ENCODE assay signal across 8 cellular contexts in genomic region chr3:18445421-18446066, GRCh38. TPM values are rescaled to one million over a fixed set of nuclear protein-coding genes. Genes with fewer than 3 reads are reported as not detected.
DNase-seq lines count a peak whose midpoint lies in the region; ATAC-seq, FAIRE-seq and TF ChIP-seq lines count a peak whose summit lies in the region.

No MANE protein-coding gene starts in this region.

- peak overlapping the region; percentile 84 for H3K4me3 Mint-ChIP-seq in mesothelial cell of epicardium

- no peaks in the 10 kb centered on the region for H3K36me3 ChIP-seq in bronchial epithelial cell (ENCODE audit: control insufficient read depth, insufficient read depth, low read length)

- H3K27ac Mint-ChIP-seq in mesothelial cell of epicardium: peak overlapping the region; percentile 54

- TF ChIP-seq CTCF in bronchial epithelial cell (IDR thresholded peaks at IDR 0.05; ENCODE audit: insufficient read depth, low read length, severe bottlenecking): no peak
- TF ChIP-seq CTCF in mesothelial cell of epicardium (IDR thresholded peaks at IDR 0.05; ENCODE audit: unreplicated experiment): peak; percentile 2

- peaks cover 32% of the 10 kb centered on the region for H3K27me3 ChIP-seq in bronchial epithelial cell (ENCODE audit: control insufficient read depth, insufficient read depth, low read length)

- peak; percentile 22 for ATAC-seq in GM18867 (IDR thresholded peaks at IDR 0.05; ENCODE audit: unreplicated experiment)
- ATAC-seq in HG03097 (IDR thresholded peaks at IDR 0.05; ENCODE audit: low FRiP score, unreplicated experiment): peak; percentile 12

- peak overlapping the region; percentile 14 for H3K4me3 ChIP-seq in bronchial epithelial cell (ENCODE audit: low read depth, low read length)

- peaks cover 20% of the 10 kb centered on the region for H3K9me3 Mint-ChIP-seq in mesothelial cell of epicardium

- DNase-seq in UCSD-AML1 (lab: John Stamatoyannopoulos, UW; ENCODE audit: unreplicated experiment) (peak; percentile 49), bronchial epithelial cell (ENCODE audit: low read depth) (no peak), mesothelial cell of epicardium (ENCODE audit: low spot score in 2 of 2, unreplicated experiment in 2 of 2) (no peak), H4 (ENCODE audit: low spot score) (no peak), dermis blood vessel endothelial cell (no peak)
- DNase-seq in stimulated activated CD8-positive, alpha-beta memory T cell treated with anti-CD3 and anti-CD28 coated beads, Interleukin-4, amount 100 ng/mL, for 4 hours (ENCODE audit: low read depth in 2 of 2, low spot score in 1 of 2): peak; percentile 46 to 68

- no peak for FAIRE-seq in bronchial epithelial cell (lab: Jason Lieb, UNC)

- peaks cover 35% of the 10 kb centered on the region for H3K27me3 Mint-ChIP-seq in mesothelial cell of epicardium (ENCODE audit: low read depth)

- peaks cover 10% of the 10 kb centered on the region for H3K36me3 Mint-ChIP-seq in mesothelial cell of epicardium

- peaks cover 30% of the 10 kb centered on the region for H3K4me1 Mint-ChIP-seq in mesothelial cell of epicardium

RNA-seq across cellular contexts. Expression of gene SATB1, which starts 20.4 kb away (rescaled TPM):
- 15.0 and 16.3 TPM in 2 replicates for total RNA-seq in bronchial epithelial cell
- total RNA-seq in mesothelial cell of epicardium: 72.6 to 81.4 TPM (median 76.7 TPM) in 3 replicates
- 4.8 and 5.8 TPM in 2 replicates for total RNA-seq in H4 (2014; rRNA removed; shearing (Covaris generic))
- total RNA-seq in dermis blood vessel endothelial cell: 12.1 and 20.1 TPM in 2 replicates

Comparison
In these comparisons a context has a peak if more than half of its experiments do, and no peak if none do; other contexts are left out.
1. DNase-seq: peak in UCSD-AML1 (single experiment) and stimulated activated CD8-positive, alpha-beta memory T cell treated with anti-CD3 and anti-CD28 coated beads, Interleukin-4, amount 100 ng/mL, for 4 hours (2 of 2); none in bronchial epithelial cell (single experiment), mesothelial cell of epicardium (0 of 2), H4 (single experiment) and dermis blood vessel endothelial cell (single experiment).